33 cellular contexts compared by ENCODE assay signal in the genomic region with DNA sequence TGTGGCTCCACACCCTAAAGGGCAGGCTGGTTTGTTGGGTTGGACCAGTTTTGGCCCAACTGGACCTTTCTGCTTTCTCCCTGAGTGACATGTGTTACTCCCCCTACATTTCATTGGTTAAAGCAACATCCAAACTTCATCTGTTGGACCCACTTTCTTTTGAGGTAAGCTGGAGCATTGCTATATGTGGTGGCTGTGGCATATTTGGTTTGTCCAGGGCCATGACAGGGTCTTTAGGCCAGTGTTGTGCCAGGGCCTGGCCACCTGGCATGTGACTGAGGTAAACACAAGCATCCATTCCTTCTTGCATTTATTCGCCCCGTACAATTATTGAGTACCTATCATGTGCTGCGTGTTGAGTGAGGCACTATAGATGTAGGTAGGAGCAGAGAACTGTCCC. TPM values are rescaled to one million over a fixed set of nuclear protein-coding genes. Genes with fewer than 3 reads are reported as not detected.
"Had no signal": no experiment of that assay in that cellular context is flagged by ENCODE, and none has a peak within 500 bp of the region (broad histone marks: within the 10 kb centered on the region; RNA-seq: fewer than 3 reads in every experiment).

No MANE protein-coding gene starts in this region.

- ATAC-seq: effector memory CD8-positive, alpha-beta T cell; gastrocnemius medialis; heart right ventricle; left cardiac atrium; left lung; left ventricle myocardium superior; lower lobe of right lung; mucosa of descending colon had no signal

- H3K4me1 Mint-ChIP-seq: endodermal cell, memory B cell, mesothelial cell of epicardium had no signal

- DNase-seq: cerebellar nuclear complex; colonic mucosa; dermis blood vessel endothelial cell; dorsolateral prefrontal cortex; effector CD4-positive, alpha-beta T cell; effector memory CD8-positive, alpha-beta T cell; endodermal cell; erythroblast; esophagus squamous epithelium; foreskin fibroblast; foreskin melanocyte; gastrocnemius medialis; glutamatergic neuron; head of caudate nucleus; heart right ventricle; hippocampal formation; left cardiac atrium; left lung; left ventricle myocardium superior; lower lobe of right lung; mucosa of descending colon; naive B cell had no signal

- H3K9me3 ChIP-seq: colonic mucosa, esophagus squamous epithelium, gastrocnemius medialis, left lung, lower lobe of right lung, mucosa of descending colon had no signal

- H3K27ac Mint-ChIP-seq: effector memory CD8-positive, alpha-beta T cell; endodermal cell; memory B cell; mesothelial cell of epicardium had no signal

- H3K27me3 ChIP-seq: colonic mucosa, gastrocnemius medialis, left lung had no signal

- H3K4me3 Mint-ChIP-seq: effector memory CD8-positive, alpha-beta T cell; endodermal cell; memory B cell; mesothelial cell of epicardium had no signal

- H3K36me3 Mint-ChIP-seq: memory B cell, mesothelial cell of epicardium, naive B cell had no signal

- H3K36me3 ChIP-seq: colonic mucosa, esophagus squamous epithelium, gastrocnemius medialis, heart right ventricle, left lung, lower lobe of right lung had no signal

- H3K27ac ChIP-seq: colonic mucosa, dorsolateral prefrontal cortex, epithelial cell of prostate, esophagus squamous epithelium, gastrocnemius medialis, heart right ventricle, left lung, lower lobe of right lung had no signal

- H3K4me3 ChIP-seq: colonic mucosa, dorsolateral prefrontal cortex, esophagus squamous epithelium, gastrocnemius medialis, heart right ventricle, left lung, lower lobe of right lung, mucosa of descending colon had no signal

- FAIRE-seq: endometrium, islet of Langerhans, keratinocyte had no signal

- H3K4me1 ChIP-seq: esophagus squamous epithelium, gastrocnemius medialis had no signal

RNA-seq across cellular contexts. Expression of a gene that starts 36.8 kb away (rescaled TPM):
- total RNA-seq: chondrocyte, dermis blood vessel endothelial cell, endodermal cell, glomerular endothelial cell, lung microvascular endothelial cell, myocyte had no signal

RNA-seq across cellular contexts. Expression of a gene that starts 57.8 kb away (rescaled TPM):
- total RNA-seq: chondrocyte, colonic mucosa, dermis blood vessel endothelial cell, endodermal cell, esophagus squamous epithelium, glomerular endothelial cell, kidney epithelial cell, left cardiac atrium, left lung, left ventricle myocardium superior, lung microvascular endothelial cell, mucosa of descending colon had no signal
- polyA plus RNA-seq: heart right ventricle had no signal
